8 cellular contexts compared by ENCODE assay signal in the genomic region with DNA sequence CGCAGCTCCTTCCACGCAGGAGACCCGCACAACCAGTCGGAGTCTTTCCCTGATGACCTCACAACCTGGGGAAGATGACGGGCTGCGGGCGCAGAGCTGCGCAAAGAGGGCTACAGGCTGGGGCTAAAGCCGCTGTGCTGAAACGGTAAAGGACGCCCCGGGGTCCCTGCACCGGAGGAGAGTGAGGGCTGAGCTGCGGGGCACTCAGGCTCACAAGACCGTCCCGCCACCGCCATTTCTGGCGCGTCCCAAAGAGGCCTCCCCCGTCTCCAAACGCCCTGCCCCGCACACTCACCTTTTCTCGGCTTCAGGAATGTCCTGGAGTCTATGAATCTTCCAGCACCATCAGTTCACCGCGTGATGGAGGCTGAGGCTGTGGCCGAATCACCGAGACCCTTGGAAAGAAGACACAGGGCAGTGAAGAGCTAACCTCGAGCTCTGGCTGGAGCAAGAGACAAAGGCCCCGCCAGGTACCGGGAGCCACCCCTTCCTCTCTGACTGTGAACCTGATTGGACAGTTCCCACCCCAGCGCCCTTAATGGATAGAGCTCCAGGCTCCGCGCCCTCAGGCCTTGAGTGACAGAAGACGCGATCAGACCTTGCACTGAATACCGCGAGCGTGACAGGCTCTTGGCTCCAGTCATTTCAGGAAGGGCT.
DNase-seq lines count a peak whose midpoint lies in the region; ATAC-seq and TF ChIP-seq lines count a peak whose summit lies in the region.

No MANE protein-coding gene starts in this region.

- ATAC-seq in HG03097 (IDR thresholded peaks at IDR 0.05; ENCODE audit: low FRiP score, unreplicated experiment) (no peak), GM18519 (IDR thresholded peaks at IDR 0.05; ENCODE audit: low FRiP score, unreplicated experiment) (no peak), GM18868 (IDR thresholded peaks at IDR 0.05; ENCODE audit: unreplicated experiment) (no peak)

- DNase-seq in GM13977 (ENCODE audit: low spot score) (peak; percentile 45), NCI-H146 treated with DMSO at 0.1 percent for 48 hours (lab: John Stamatoyannopoulos, UW; ENCODE audit: unreplicated experiment) (peak; percentile 52)
- DNase-seq in activated naive CD4-positive, alpha-beta T cell treated with anti-CD3 and anti-CD28 coated beads, Interleukin-2, amount 50 U/mL, for 16 hours, result peak; percentile 42
- DNase-seq in stimulated activated CD4-positive, alpha-beta T cell treated with anti-CD3 and anti-CD28 coated beads, Interleukin-4, amount 100 ng/mL, for 1 hour, result peak; percentile 30

- peak overlapping the region; percentile 3 for H3K4me3 ChIP-seq in iPS-18a (ENCODE audit: low read length)

- no peaks in the 10 kb centered on the region for H3K4me1 ChIP-seq in iPS-18a (ENCODE audit: control insufficient read depth, low read depth, low read length)

- peaks cover 4% of the 10 kb centered on the region for H3K9me3 ChIP-seq in iPS-18a (ENCODE audit: control insufficient read depth, low read depth, low read length)

- TF ChIP-seq CTCF in GM13977 (IDR thresholded peaks at IDR 0.05; ENCODE audit: extremely low read depth, insufficient read depth, missing control alignments), result no peak

- H3K9ac ChIP-seq in iPS-18a (ENCODE audit: low read length), result no peak overlapping the region

- no peak overlapping the region for H3K27ac ChIP-seq in iPS-18a (ENCODE audit: low read length)

- no peaks in the 10 kb centered on the region for H3K27me3 ChIP-seq in iPS-18a (ENCODE audit: control insufficient read depth, insufficient read depth, low read length)

- H3K36me3 ChIP-seq in iPS-18a (ENCODE audit: control insufficient read depth, low read depth, low read length), result no peaks in the 10 kb centered on the region

- in situ Hi-C loops in GM13977 (cut with MboI; ENCODE audit: low pct_unique_long_range_greater_than_20kb, low sequenced_read_pairs, unreplicated experiment), result no loop called here
